In the genomic region with DNA sequence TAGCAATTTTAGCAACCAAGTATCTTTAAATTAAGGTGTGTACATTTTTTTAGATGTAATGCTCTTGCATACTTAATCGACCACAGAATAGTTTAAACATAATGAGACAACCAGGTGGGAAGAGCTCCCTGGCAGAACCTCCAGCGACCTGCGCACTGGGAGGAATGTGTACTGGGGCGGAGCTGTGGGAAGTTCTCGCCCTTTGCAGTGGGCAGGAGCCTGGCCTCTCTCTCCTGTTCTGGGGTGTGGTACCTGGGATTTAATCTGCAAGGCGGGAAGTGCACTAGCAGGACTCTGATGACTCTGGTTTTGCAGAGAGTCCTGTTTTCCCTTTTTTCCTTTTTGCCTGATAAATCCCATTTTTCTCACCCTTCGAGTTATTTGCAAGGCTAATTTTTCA, we compare ENCODE assay signal across 26 cellular contexts.
A peak's percentile ranks its signal among the peaks of the same experiment; 100 is the strongest.
DNase-seq lines count a peak whose midpoint lies in the region; ATAC-seq, FAIRE-seq and TF ChIP-seq lines count a peak whose summit lies in the region.
"Had no signal": no experiment of that assay in that cellular context is flagged by ENCODE, and none has a peak within 500 bp of the region (broad histone marks: within the 10 kb centered on the region; RNA-seq: fewer than 3 reads in every experiment).

No MANE protein-coding gene starts in this region.

- ATAC-seq in HG03439 (IDR thresholded peaks at IDR 0.05; ENCODE audit: unreplicated experiment) (no peak), body of pancreas (no peak)
- ATAC-seq: CD8-positive, alpha-beta T cell; Panc1 had no signal

- TF ChIP-seq RAD21 in H1 (IDR thresholded peaks at IDR 0.05 in 1 of 2, conservative IDR thresholded peaks at IDR 0.05 in 1 of 2; ENCODE audit: low read depth in 2 of 2, low read length in 2 of 2), result no peak

- H3K14ac ChIP-seq in H1 (ENCODE audit: insufficient read length), result no peak overlapping the region

- TF ChIP-seq EP300 in H1 (IDR thresholded peaks at IDR 0.05; ENCODE audit: borderline replicate concordance in 1 of 2, low read depth in 2 of 2, low read length in 2 of 2), result no peak

- H3K27ac ChIP-seq in H1 (ENCODE audit: low read depth, low read length) (no peak overlapping the region), parathyroid adenoma (no peak overlapping the region), body of pancreas (no peak overlapping the region)
- H3K27ac ChIP-seq: 22Rv1, C4-2B, KMS-11, SK-N-MC had no signal

- H3K56ac ChIP-seq in H1 (replicated peaks; ENCODE audit: insufficient read length, low read depth, low read length), result no peak overlapping the region

- no peak for TF ChIP-seq CTCF in H1 (IDR thresholded peaks at IDR 0.05; ENCODE audit: control extremely low read depth in 1 of 3, insufficient read depth in 1 of 3, low read depth in 1 of 3, low read length in 3 of 3)
- TF ChIP-seq CTCF in parathyroid adenoma (IDR thresholded peaks at IDR 0.05), result no peak
- TF ChIP-seq CTCF in body of pancreas (IDR thresholded peaks at IDR 0.05), result no peak

- no peaks in the 10 kb centered on the region for H3K79me1 ChIP-seq in H1 (ENCODE audit: low read depth, low read length)

- H3K9me3 ChIP-seq in H1 (ENCODE audit: insufficient read depth in 2 of 2, low read depth in 1 of 2, low read length in 1 of 2) (no peaks in the 10 kb centered on the region), parathyroid adenoma (ENCODE audit: control insufficient read depth, low read length) (no peaks in the 10 kb centered on the region), body of pancreas (no peaks in the 10 kb centered on the region)
- H3K9me3 ChIP-seq: Caco-2 had no signal

- no peak overlapping the region for H2BK15ac ChIP-seq in H1 (ENCODE audit: low read length)

- POLR2A ChIA-PET in H1 (lab: Charles Lee; ENCODE audit: partially characterized antibody), result interaction anchor here (0.9 kb wide), 1 partner anchor 210 kb away, joined by 3 read pairs; a partner anchor contains a TSS

- intact Hi-C loops in body of pancreas (cut with DNase I), result no loop called here

- 0 out of 4 replicates have a peak overlapping the region, but pooled peaks of 1 of the 2 experiments have one; percentile 1 for H3K4me2 ChIP-seq in H1 (ENCODE audit: insufficient read depth in 1 of 2, low read depth in 2 of 2, low read length in 2 of 2)
- H3K4me2 ChIP-seq in parathyroid adenoma (ENCODE audit: low read length), result peak overlapping the region; percentile 34
- H3K4me2 ChIP-seq: KMS-11 had no signal

- H4K91ac ChIP-seq in H1 (replicated peaks; ENCODE audit: insufficient read length, low read length), result no peak overlapping the region

- H3K36me3 ChIP-seq in H1 (ENCODE audit: control insufficient read depth in 2 of 4, insufficient read depth in 4 of 4, low read length in 3 of 4) (no peaks in the 10 kb centered on the region), parathyroid adenoma (ENCODE audit: control insufficient read depth, insufficient read depth, low read length) (no peaks in the 10 kb centered on the region), body of pancreas (replicated peaks in 1 of 2; ENCODE audit: insufficient read depth in 1 of 2, low read depth in 2 of 2) (no peaks in the 10 kb centered on the region)

- WGBS in H1 (ENCODE audit: extremely low coverage in 1 of 2, insufficient coverage in 1 of 2, insufficient read length in 1 of 2, insufficient replicate concordance in 2 of 2, low coverage in 1 of 2, low lambda C conversion rate in 2 of 2, missing lambda C conversion rate in 1 of 2), 2 experiments, result 76% methylated on average over 7 of the region's 7 CpGs; no CpG with 5 or more reads in 1 of the 2 experiments
- 52 to 58% methylated on average over 7 of the region's 7 CpGs for WGBS in body of pancreas, 2 donors

- H3K18ac ChIP-seq in H1 (ENCODE audit: extremely low read depth, low read length), result no peak overlapping the region

- no peak overlapping the region for H4K8ac ChIP-seq in H1 (ENCODE audit: extremely low read depth, insufficient read depth, low read length)

- H4K20me1 ChIP-seq in H1 (replicated peaks in 1 of 2; ENCODE audit: control insufficient read depth in 1 of 2, insufficient read depth in 2 of 2, low read length in 2 of 2), result no peaks in the 10 kb centered on the region

- CTCF ChIA-PET in H1 (lab: Charles Lee; ENCODE audit: partially characterized antibody), result interaction anchor here (0.9 kb wide), 1 partner anchor 17 kb away, joined by 7 read pairs; no protein-coding TSS in a partner anchor

- H3K9ac ChIP-seq in H1 (replicated peaks in 1 of 4; ENCODE audit: extremely low read depth in 1 of 4, low read depth in 3 of 4, low read length in 3 of 4) (no peak overlapping the region), parathyroid adenoma (no peak overlapping the region)
- H3K9ac ChIP-seq: KMS-11 had no signal

- no peak overlapping the region for H4K5ac ChIP-seq in H1 (ENCODE audit: insufficient read length, low read depth, low read length)

- no peak overlapping the region for H2BK20ac ChIP-seq in H1 (ENCODE audit: low read length)

- H2BK5ac ChIP-seq in H1 (ENCODE audit: low read depth, low read length), result no peak overlapping the region

- H3K4me1 ChIP-seq in H1 (replicated peaks in 1 of 4; ENCODE audit: control insufficient read depth in 3 of 4, insufficient read depth in 4 of 4, low read length in 3 of 4) (no peaks in the 10 kb centered on the region), parathyroid adenoma (peaks cover 2% of the 10 kb centered on the region), body of pancreas (no peaks in the 10 kb centered on the region)
- H3K4me1 ChIP-seq: Caco-2 had no signal

- no peak for FAIRE-seq in H1 (lab: Jason Lieb, UNC)
- FAIRE-seq: GM12891 had no signal

- TF ChIP-seq POLR2A in H1 (IDR thresholded peaks at IDR 0.05; ENCODE audit: control extremely low read depth in 1 of 2, low read depth in 2 of 2, low read length in 2 of 2) (no peak), body of pancreas (IDR thresholded peaks at IDR 0.05) (no peak)

- H3K23me2 ChIP-seq in H1 (ENCODE audit: low read depth, low read length), result no peaks in the 10 kb centered on the region

- DNase-seq in NCI-H1092 treated with DMSO at 0.1 percent for 48 hours (lab: John Stamatoyannopoulos, UW), result peak; percentile 15
- DNase-seq in NCI-H1092 (lab: John Stamatoyannopoulos, UW), result no peak
- DNase-seq in H1 (ENCODE audit: low read depth in 1 of 2, low spot score in 2 of 2), result no peak
- no peak for DNase-seq in body of pancreas
- no peak for DNase-seq in NCI-H1694 (lab: John Stamatoyannopoulos, UW)
- DNase-seq: Caco-2; CD8-positive, alpha-beta T cell; DMS79; EL; GDM1; H9; IMR-90; MM.1S; NCI-H1417 treated with DMSO at 0.1 percent for 48 hours; NCI-H187; NCI-H446; SIG-M5; SW 1271 had no signal

- no peaks in the 10 kb centered on the region for H3K79me2 ChIP-seq in H1 (ENCODE audit: control insufficient read depth in 1 of 2, insufficient read depth in 2 of 2, low read length in 2 of 2)
- no peaks in the 10 kb centered on the region for H3K79me2 ChIP-seq in parathyroid adenoma

- H3K4me3 ChIP-seq in H1 (ENCODE audit: extremely low read depth in 1 of 4, insufficient read depth in 2 of 4, low read depth in 3 of 4, low read length in 4 of 4), result no peak overlapping the region
- H3K4me3 ChIP-seq in parathyroid adenoma (ENCODE audit: low read depth, low read length), result no peak overlapping the region
- no peak overlapping the region for H3K4me3 ChIP-seq in body of pancreas
- H3K4me3 ChIP-seq: SK-N-MC had no signal

- H2AK5ac ChIP-seq in H1 (ENCODE audit: low read depth, low read length), result no peak overlapping the region

- no peak overlapping the region for H2BK12ac ChIP-seq in H1 (ENCODE audit: low read depth, low read length)

- H3K27me3 ChIP-seq in H1 (replicated peaks in 1 of 4; ENCODE audit: control insufficient read depth in 3 of 4, extremely low read depth in 1 of 4, insufficient read depth in 3 of 4, low read length in 3 of 4) (no peaks in the 10 kb centered on the region), parathyroid adenoma (ENCODE audit: control insufficient read depth, insufficient read depth, low read length) (no peaks in the 10 kb centered on the region), body of pancreas (no peaks in the 10 kb centered on the region)

- H3K4ac ChIP-seq in H1 (replicated peaks; ENCODE audit: insufficient read length, low read depth, low read length), result no peak overlapping the region

- H2AFZ ChIP-seq in H1 (ENCODE audit: low read length) (0 out of 2 replicates have a peak overlapping the region, but pooled peaks have one; percentile 0), parathyroid adenoma (no peak overlapping the region)

- H2BK120ac ChIP-seq in H1 (replicated peaks; ENCODE audit: low read depth, low read length), result no peak overlapping the region

- no peak overlapping the region for H3K23ac ChIP-seq in H1 (ENCODE audit: insufficient read length)

TF ChIP-seq in H1, 55 proteins besides CTCF, POLR2A, EP300 and RAD21 (continues in another document):
- TF ChIP-seq SP2 (IDR thresholded peaks at IDR 0.05; ENCODE audit: low read length), result no peak
- TF ChIP-seq SIRT6 (IDR thresholded peaks at IDR 0.05; ENCODE audit: low read length), result no peak
- TF ChIP-seq TAF1 (IDR thresholded peaks at IDR 0.05; ENCODE audit: low read depth, low read length), result no peak
- TF ChIP-seq HDAC2 (IDR thresholded peaks at IDR 0.05; ENCODE audit: borderline replicate concordance in 1 of 2, low read depth in 2 of 2, low read length in 2 of 2), result no peak
